ENCODE assay signal across 22 cellular contexts in genomic region chr16:556479-557173, GRCh38.
"Had no signal": no experiment of that assay in that cellular context is flagged by ENCODE, and none has a peak within 500 bp of the region (broad histone marks: within the 10 kb centered on the region; RNA-seq: fewer than 3 reads in every experiment).

No MANE protein-coding gene starts in this region.

- DNase-seq: activated CD4-positive, alpha-beta T cell treated with anti-CD3 and anti-CD28 coated beads for 48 hours; activated CD4-positive, alpha-beta T cell treated with anti-CD3 and anti-CD28 coated beads, Interleukin-2, amount 50 U/mL, for 48 hours; activated CD8-positive, alpha-beta memory T cell treated with anti-CD3 and anti-CD28 coated beads for 24 hours; activated effector memory CD4-positive, alpha-beta T cell treated with Interleukin-2 at 50 U/mL for 16 hours; activated naive CD4-positive, alpha-beta T cell treated with Interleukin-2 at 50 U/mL for 16 hours; activated naive CD8-positive, alpha-beta T cell treated with anti-CD3 and anti-CD28 coated beads for 36 hours; brain microvascular endothelial cell; endodermal cell; foreskin fibroblast; head of caudate nucleus; hypothalamus; lower lobe of right lung; mesenchymal stem cell; naive thymus-derived CD8-positive, alpha-beta T cell; occipital lobe; right cardiac atrium; spleen; stimulated activated naive CD8-positive, alpha-beta T cell treated with anti-CD3 and anti-CD28 coated beads, Interleukin-15, Interleukin-2, amounts not matched to agents 100 U/mL and 50 U/mL, for 24 hours; T-helper 17 cell; T1000; testis; transverse colon had no signal
